25 cellular contexts compared by ENCODE assay signal in the genomic region with DNA sequence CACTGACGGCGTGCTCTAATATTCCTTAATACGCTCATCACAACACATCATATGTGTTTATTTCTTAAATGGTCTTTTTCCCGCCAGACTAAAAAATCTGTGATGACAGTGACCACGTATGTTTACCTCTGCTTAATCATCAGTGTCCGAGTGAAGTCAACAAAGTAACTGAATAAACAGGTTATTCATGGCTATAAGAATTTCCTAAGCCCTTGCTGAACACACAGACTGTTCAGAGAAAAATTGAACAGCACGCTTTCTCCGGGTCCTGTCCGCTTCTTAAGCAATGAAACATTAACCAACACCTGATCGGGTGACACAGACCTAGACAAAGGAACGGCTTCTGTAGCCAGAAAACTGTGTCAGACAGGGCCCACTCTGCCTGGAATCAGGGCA. TPM values are rescaled to one million over a fixed set of nuclear protein-coding genes. Genes with fewer than 3 reads are reported as not detected.
A peak's percentile ranks its signal among the peaks of the same experiment; 100 is the strongest.
DNase-seq lines count a peak whose midpoint lies in the region; ATAC-seq and TF ChIP-seq lines count a peak whose summit lies in the region.
"Had no signal": no experiment of that assay in that cellular context is flagged by ENCODE, and none has a peak within 500 bp of the region (broad histone marks: within the 10 kb centered on the region; RNA-seq: fewer than 3 reads in every experiment).

No MANE protein-coding gene starts in this region.

- WGBS in psoas muscle, 3 donors = 92 to 94% (median 93%) methylated on average over 11 of the region's 11 CpGs

- no peak overlapping the region for H3K4me3 ChIP-seq in psoas muscle
- H3K4me3 ChIP-seq: BLaER1, MG63, Peyer's patch, SJSA1 had no signal

- no peaks in the 10 kb centered on the region for H3K4me1 ChIP-seq in psoas muscle
- H3K4me1 ChIP-seq: SJSA1 had no signal

- ATAC-seq in psoas muscle (peak in 2 of 4 donors; percentile 18 to 19), GM21786 (IDR thresholded peaks at IDR 0.05; ENCODE audit: unreplicated experiment) (no peak)

- H3K36me3 ChIP-seq in psoas muscle (ENCODE audit: insufficient read depth in 1 of 2, low read depth in 1 of 2) = peaks cover 39 to 93% of the 10 kb centered on the region in 2 donors

- no peaks in the 10 kb centered on the region for H3K27me3 ChIP-seq in psoas muscle (ENCODE audit: insufficient read depth in 3 of 3, low read length in 2 of 3)
- H3K27me3 ChIP-seq: BLaER1, MG63, Peyer's patch, SJSA1 had no signal

- DNase-seq in DMS53 (lab: John Stamatoyannopoulos, UW) = peak; percentile 26
- DNase-seq in DMS53 treated with DMSO at 0.1 percent for 48 hours (lab: John Stamatoyannopoulos, UW; ENCODE audit: unreplicated experiment) = no peak
- peak; percentile 8 for DNase-seq in left kidney (ENCODE audit: low read depth, low spot score)
- DNase-seq in psoas muscle = no peak
- DNase-seq in C1 segment of cervical spinal cord (lab: John Stamatoyannopoulos, UW) = no peak
- no peak for DNase-seq in SK-N-DZ (ENCODE audit: low spot score)
- DNase-seq: ACHN; Calu3; CD8-positive, alpha-beta memory T cell; DMS153; GDM1; Kasumi-1; MG63; NCI-H1417; NCI-H1694 treated with DMSO at 0.1 percent for 48 hours; NCI-H2081 treated with DMSO at 0.1 percent for 48 hours; NCI-H2171 treated with DMSO at 0.1 percent for 48 hours; NCI-H524 treated with DMSO at 0.1 percent for 48 hours; NCI-H82 had no signal

- H3K9me3 ChIP-seq in psoas muscle = no peaks in the 10 kb centered on the region
- H3K9me3 ChIP-seq: BLaER1, MG63, Peyer's patch, SJSA1 had no signal

- intact Hi-C loops in psoas muscle (cut with DNase I) = no loop called here

- TF ChIP-seq CTCF in VCaP (conservative IDR thresholded peaks at IDR 0.05) (no peak), psoas muscle (IDR thresholded peaks at IDR 0.05) (no peak)

- H3K27ac ChIP-seq in VCaP (peak overlapping the region; percentile 62), psoas muscle (peak overlapping the region; percentile 36)
- H3K27ac ChIP-seq: 22Rv1, BLaER1, Peyer's patch, SJSA1 had no signal

RNA-seq across cellular contexts. Expression of a gene that starts 14.3 kb away (rescaled TPM):
- total RNA-seq in psoas muscle = 10 to 100 TPM; 30.4 to 52.9 (median 45.6) TPM
- 10 to 100 TPM; 31.0 to 45.2 (median 31.3) TPM for polyA plus RNA-seq in psoas muscle
- 8.3 and 12.7 TPM in 2 replicates for polyA plus RNA-seq in SK-N-DZ (2014; cell fraction: cytosol; rRNA removed)
- polyA plus RNA-seq in SK-N-DZ (2014; cell fraction: nucleus; rRNA removed) = 33.5 and 69.8 TPM in 2 replicates

RNA-seq across cellular contexts. Expression of a gene that starts 14.6 kb away (rescaled TPM):
- 10 to 100 TPM; 51.3 to 88.9 (median 65.1) TPM for total RNA-seq in psoas muscle
- 10 to 100 TPM; 53.7 to 83.1 (median 61.0) TPM for polyA plus RNA-seq in psoas muscle
- 21.0 and 30.1 TPM in 2 replicates for polyA plus RNA-seq in SK-N-DZ (2014; cell fraction: cytosol; rRNA removed)
- 45.2 and 117 TPM in 2 replicates for polyA plus RNA-seq in SK-N-DZ (2014; cell fraction: nucleus; rRNA removed)

RNA-seq across cellular contexts. Expression of a gene that starts 40.5 kb away (rescaled TPM):
- under 1 TPM in 3 of 4 donors, not detected in 1; 0.09 to 0.38 (median 0.27) TPM for total RNA-seq in psoas muscle
- polyA plus RNA-seq in psoas muscle = under 1 TPM in 2 of 3 donors, not detected in 1; 0.06 to 0.18 TPM
- polyA plus RNA-seq in SK-N-DZ (2014; cell fraction: cytosol; rRNA removed) = 0.09 TPM in 1 of 2 replicates, not detected in the other
- not detected in 2 replicates for polyA plus RNA-seq in SK-N-DZ (2014; cell fraction: nucleus; rRNA removed)
- total RNA-seq: SJSA1 had no signal

Comparison
In these comparisons a context has a peak if more than half of its experiments do, and no peak if none do; other contexts are left out.
1. DNase-seq: peak in DMS53 (single experiment) and left kidney (single experiment); none in DMS53 treated with DMSO at 0.1 percent for 48 hours (single experiment), psoas muscle (0 of 2), C1 segment of cervical spinal cord (0 of 14) and SK-N-DZ (single experiment).